21 cellular contexts compared by ENCODE assay signal in genomic region chr21:31892686-31893085, GRCh38. TPM values are rescaled to one million over a fixed set of nuclear protein-coding genes. Genes with fewer than 3 reads are reported as not detected.
A peak's percentile ranks its signal among the peaks of the same experiment; 100 is the strongest.
DNase-seq lines count a peak whose midpoint lies in the region; FAIRE-seq and TF ChIP-seq lines count a peak whose summit lies in the region.
"Had no signal": no experiment of that assay in that cellular context is flagged by ENCODE, and none has a peak within 500 bp of the region (broad histone marks: within the 10 kb centered on the region; RNA-seq: fewer than 3 reads in every experiment).

No MANE protein-coding gene starts in this region.

- H2BK120ac ChIP-seq in H1 (replicated peaks; ENCODE audit: low read depth, low read length), result no peak overlapping the region

- peaks cover 5% of the 10 kb centered on the region for H3K9me3 Mint-ChIP-seq in neural progenitor cell

- no peak overlapping the region for H3K56ac ChIP-seq in H1 (replicated peaks; ENCODE audit: insufficient read length, low read depth, low read length)

- H3K27me3 ChIP-seq in HUES6 (ENCODE audit: control insufficient read depth, insufficient read depth, low read length) (no peaks in the 10 kb centered on the region), H1 (replicated peaks in 1 of 4; ENCODE audit: control insufficient read depth in 3 of 4, extremely low read depth in 1 of 4, insufficient read depth in 3 of 4, low read length in 3 of 4) (no peaks in the 10 kb centered on the region), neural progenitor cell (no peaks in the 10 kb centered on the region), tibial artery (peaks cover 0 to 6% of the 10 kb centered on the region in 2 donors)

- no peak overlapping the region for H2AK5ac ChIP-seq in H1 (ENCODE audit: low read depth, low read length)

- no peak overlapping the region for H3K9ac ChIP-seq in HUES6 (ENCODE audit: low read length)
- H3K9ac ChIP-seq in H1 (replicated peaks in 1 of 4; ENCODE audit: extremely low read depth in 1 of 4, low read depth in 3 of 4, low read length in 3 of 4), result no peak overlapping the region
- no peak overlapping the region for H3K9ac ChIP-seq in neural progenitor cell
- H3K9ac ChIP-seq: GM23248, KMS-11 had no signal

- TF ChIP-seq CTCF in H1 (IDR thresholded peaks at IDR 0.05; ENCODE audit: control extremely low read depth in 1 of 3, insufficient read depth in 1 of 3, low read depth in 1 of 3, low read length in 3 of 3), result no peak
- no peak for TF ChIP-seq CTCF in neural progenitor cell (IDR thresholded peaks at IDR 0.05)
- no peak for TF ChIP-seq CTCF in tibial artery (IDR thresholded peaks at IDR 0.05)

- H3K4me3 ChIP-seq in HUES6 (ENCODE audit: low read depth, low read length), result peak overlapping the region; percentile 18; the same call in 1 of the 2 replicates
- peak overlapping the region in 2 of 4 experiments; percentile 16 to 37; a peak in 4 of 8 replicates for H3K4me3 ChIP-seq in H1 (ENCODE audit: extremely low read depth in 1 of 4, insufficient read depth in 2 of 4, low read depth in 3 of 4, low read length in 4 of 4)
- H3K4me3 ChIP-seq in neural progenitor cell, result no peak overlapping the region
- H3K4me3 ChIP-seq in tibial artery, result no peak overlapping the region
- H3K4me3 ChIP-seq: GM23248 had no signal

- H3K4me3 Mint-ChIP-seq in neural progenitor cell, result no peak overlapping the region
- H3K4me3 Mint-ChIP-seq: CD14-positive monocyte had no signal

- no peak overlapping the region for H3K27ac Mint-ChIP-seq in neural progenitor cell
- H3K27ac Mint-ChIP-seq: CD14-positive monocyte had no signal

- H4K8ac ChIP-seq in H1 (ENCODE audit: extremely low read depth, insufficient read depth, low read length), result no peak overlapping the region

- no peak overlapping the region for H3K14ac ChIP-seq in H1 (ENCODE audit: insufficient read length)

- TF ChIP-seq POLR2A in H1 (IDR thresholded peaks at IDR 0.05; ENCODE audit: control extremely low read depth in 1 of 2, low read depth in 2 of 2, low read length in 2 of 2), result no peak

- H3K18ac ChIP-seq in H1 (ENCODE audit: extremely low read depth, low read length), result peak overlapping the region; percentile 52; the same call in 1 of the 2 replicates

- H4K5ac ChIP-seq in H1 (ENCODE audit: insufficient read length, low read depth, low read length), result no peak overlapping the region

- H3K4me1 ChIP-seq in HUES6 (ENCODE audit: control insufficient read depth, insufficient read depth, low read length), result peaks cover 46% of the 10 kb centered on the region
- H3K4me1 ChIP-seq in H1 (replicated peaks in 1 of 4; ENCODE audit: control insufficient read depth in 3 of 4, insufficient read depth in 4 of 4, low read length in 3 of 4), result peaks cover 10 to 29% (median 24%) of the 10 kb centered on the region in 4 experiments
- peaks cover 26% of the 10 kb centered on the region for H3K4me1 ChIP-seq in neural progenitor cell
- H3K4me1 ChIP-seq in tibial artery, result no peaks in the 10 kb centered on the region

- H4K20me1 ChIP-seq in H1 (replicated peaks in 1 of 2; ENCODE audit: control insufficient read depth in 1 of 2, insufficient read depth in 2 of 2, low read length in 2 of 2) (no peaks in the 10 kb centered on the region), neural progenitor cell (ENCODE audit: low read depth) (peaks cover 6% of the 10 kb centered on the region)

- no peak for FAIRE-seq in H1 (lab: Jason Lieb, UNC)
- FAIRE-seq: HepG2 had no signal

- CTCF ChIA-PET in H1 (lab: Charles Lee; ENCODE audit: partially characterized antibody), result interaction anchor here (0.6 to 5.7 kb wide), 7 partner anchors 12 to 258 kb away, joined by 3 to 42 read pairs (median 3); partner anchors contain the start of gene HUNK

- H3K27ac ChIP-seq in HUES6 (ENCODE audit: low read depth, low read length), result no peak overlapping the region
- H3K27ac ChIP-seq in H1 (ENCODE audit: low read depth, low read length), result 0 out of 2 replicates have a peak overlapping the region, but pooled peaks have one; percentile 11
- no peak overlapping the region for H3K27ac ChIP-seq in neural progenitor cell
- no peak overlapping the region for H3K27ac ChIP-seq in tibial artery
- H3K27ac ChIP-seq: GM23248, KMS-11 had no signal

- H3F3A ChIP-seq in neural progenitor cell (ENCODE audit: low read depth), result no peaks in the 10 kb centered on the region

- H3K9me3 ChIP-seq in HUES6 (ENCODE audit: control insufficient read depth, insufficient read depth, low read depth, low read length) (no peaks in the 10 kb centered on the region), H1 (ENCODE audit: insufficient read depth in 2 of 2, low read depth in 1 of 2, low read length in 1 of 2) (no peaks in the 10 kb centered on the region), neural progenitor cell (ENCODE audit: low read depth) (no peaks in the 10 kb centered on the region), tibial artery (no peaks in the 10 kb centered on the region)

- peak overlapping the region; percentile 40; the same call in 1 of the 2 replicates for H2BK12ac ChIP-seq in H1 (ENCODE audit: low read depth, low read length)

- peaks cover 0 to 10% of the 10 kb centered on the region in 2 experiments; a peak in 1 of 4 replicates for H3K79me2 ChIP-seq in H1 (ENCODE audit: control insufficient read depth in 1 of 2, insufficient read depth in 2 of 2, low read length in 2 of 2)
- peaks cover 23% of the 10 kb centered on the region for H3K79me2 ChIP-seq in neural progenitor cell (ENCODE audit: low read depth)

- no peak overlapping the region for H3K23ac ChIP-seq in H1 (ENCODE audit: insufficient read length)

- peak overlapping the region; percentile 85; the same call in 1 of the 2 replicates for H2BK15ac ChIP-seq in H1 (ENCODE audit: low read length)

- DNase-seq in H1 (ENCODE audit: low read depth in 1 of 2, low spot score in 2 of 2) (no peak), kidney glomerular epithelial cell (lab: John Stamatoyannopoulos, UW) (peak; percentile 15), neural progenitor cell (ENCODE audit: low spot score) (peak; percentile 36), pons (ENCODE audit: low spot score) (no peak), AG20443 (ENCODE audit: low spot score) (no peak), tibial artery (no peak), NCI-H1417 (lab: John Stamatoyannopoulos, UW) (no peak)
- DNase-seq: COR-L47, DMS 273 treated with DMSO at 0.1 percent for 48 hours, GDM1, GM23248, NCI-H1436, NCI-H1930, NCI-H345, NCI-H524 treated with DMSO at 0.1 percent for 48 hours, PC-3, RPMI8226 had no signal

- TF ChIP-seq RAD21 in H1 (IDR thresholded peaks at IDR 0.05 in 1 of 2, conservative IDR thresholded peaks at IDR 0.05 in 1 of 2; ENCODE audit: low read depth in 2 of 2, low read length in 2 of 2), result no peak

- TF ChIP-seq EP300 in H1 (IDR thresholded peaks at IDR 0.05; ENCODE audit: borderline replicate concordance in 1 of 2, low read depth in 2 of 2, low read length in 2 of 2), result no peak

- H2AFZ ChIP-seq in H1 (ENCODE audit: low read length), result no peak overlapping the region
- H2AFZ ChIP-seq in neural progenitor cell (replicated peaks), result no peak overlapping the region
- H2AFZ ChIP-seq: GM23248 had no signal

- no peak overlapping the region for H4K91ac ChIP-seq in H1 (replicated peaks; ENCODE audit: insufficient read length, low read length)

- H2BK20ac ChIP-seq in H1 (ENCODE audit: low read length), result no peak overlapping the region

- H3K36me3 ChIP-seq in HUES6 (ENCODE audit: control insufficient read depth, insufficient read depth, low read length) (no peaks in the 10 kb centered on the region), H1 (ENCODE audit: control insufficient read depth in 2 of 4, insufficient read depth in 4 of 4, low read length in 3 of 4) (no peaks in the 10 kb centered on the region), neural progenitor cell (no peaks in the 10 kb centered on the region), tibial artery (no peaks in the 10 kb centered on the region)

- H3K27me3 Mint-ChIP-seq in neural progenitor cell (ENCODE audit: insufficient read depth, low read depth), result peaks cover 2% of the 10 kb centered on the region

- H3K4me2 ChIP-seq in H1 (ENCODE audit: insufficient read depth in 1 of 2, low read depth in 2 of 2, low read length in 2 of 2), result peak overlapping the region; percentile 40 to 58
- peak overlapping the region; percentile 55 for H3K4me2 ChIP-seq in neural progenitor cell
- H3K4me2 ChIP-seq: KMS-11 had no signal

- POLR2A ChIA-PET in H1 (lab: Charles Lee; ENCODE audit: partially characterized antibody), result interaction anchor here (1.0 to 1.3 kb wide), 2 partner anchors 10 to 19 kb away, joined by 4 to 8 read pairs; partner anchors contain the start of gene HUNK

- H3K4me1 Mint-ChIP-seq in neural progenitor cell, result peaks cover 30% of the 10 kb centered on the region

- H2BK5ac ChIP-seq in H1 (ENCODE audit: low read depth, low read length), result peak overlapping the region; percentile 84; the same call in 1 of the 2 replicates

- no peaks in the 10 kb centered on the region for H3K23me2 ChIP-seq in H1 (ENCODE audit: low read depth, low read length)

- intact Hi-C loops in tibial artery (cut with DNase I; ENCODE audit: low total_unique reads), result no loop called here

- H3K79me1 ChIP-seq in H1 (ENCODE audit: low read depth, low read length), result peaks cover 5% of the 10 kb centered on the region; the same call in 1 of the 2 replicates

- H3K4ac ChIP-seq in H1 (replicated peaks; ENCODE audit: insufficient read length, low read depth, low read length), result no peak overlapping the region

- peaks cover 28% of the 10 kb centered on the region for H3K36me3 Mint-ChIP-seq in neural progenitor cell
- H3K36me3 Mint-ChIP-seq: CD14-positive monocyte had no signal

- whole genome bisulfite sequencing in H1 (ENCODE audit: extremely low coverage in 1 of 2, insufficient coverage in 1 of 2, insufficient read length in 1 of 2, insufficient replicate concordance in 2 of 2, low coverage in 1 of 2, low lambda C conversion rate in 2 of 2, missing lambda C conversion rate in 1 of 2), 2 experiments, result 30% methylated on average over 9 of the region's 9 CpGs; no CpG with 5 or more reads in 1 of the 2 experiments

TF ChIP-seq in H1, 55 proteins besides CTCF, POLR2A, EP300 and RAD21 (continues in another document):
- TF ChIP-seq YY1 (IDR thresholded peaks at IDR 0.05; ENCODE audit: low read depth, low read length) (peak; percentile 42; the same call in 1 of the 2 replicates), KDM1A (IDR thresholded peaks at IDR 0.05; ENCODE audit: borderline replicate concordance, low read length) (peak; percentile 46; the same call in 1 of the 2 replicates), SUZ12 (IDR thresholded peaks at IDR 0.05; ENCODE audit: low read length) (no peak), CBX5 (IDR thresholded peaks at IDR 0.05; ENCODE audit: low read depth, low read length) (no peak)

RNA-seq across cellular contexts. Expression of gene HUNK, which starts 19.9 kb away (rescaled TPM):
- 10.2 and 16.7 TPM in 2 replicates for total RNA-seq in H1 (2021; fragmentation: NEBNext Ultra II Directional; extraction: Animal tissue kit (Norgen Biotek cat#: 25700))
- 1.9 and 2.6 TPM in 2 replicates for polyA plus RNA-seq in H1 (2011; rRNA removed)
- polyA plus RNA-seq in H1 (2011; cell fraction: cytosol; rRNA removed), result 3.1 TPM
- polyA plus RNA-seq in H1 (2011; cell fraction: nucleus; rRNA removed), result 3.9 TPM
- 3.4 to 5.2 TPM (median 4.6 TPM) in 4 replicates for polyA plus RNA-seq in H1 (2012, experiment 1 of 2)
- polyA plus RNA-seq in H1 (2012, experiment 2 of 2), result 1.9 TPM
- polyA plus RNA-seq in H1 (2013, experiment 1 of 2), result 3.2 TPM
- polyA plus RNA-seq in H1 (2013, experiment 2 of 2), result 3.0 TPM
- 4.3 and 6.1 TPM in 2 replicates for polyA minus RNA-seq in H1 (2011; rRNA and poly(A)+ RNA removed)
- polyA minus RNA-seq in H1 (2011; cell fraction: cytosol; rRNA and poly(A)+ RNA removed), result 3.5 TPM
- polyA minus RNA-seq in H1 (2011; cell fraction: nucleus; rRNA and poly(A)+ RNA removed), result 3.7 TPM
- total RNA-seq in neural progenitor cell (ENCODE audit: low replicate concordance), result 4.7 and 5.7 TPM in 2 replicates
- total RNA-seq: PC-3 had no signal
- polyA plus RNA-seq: CD14-positive monocyte had no signal

Comparison
In these comparisons a context has a peak if more than half of its experiments do, and no peak if none do; other contexts are left out.
1. DNase-seq: peak in kidney glomerular epithelial cell (single experiment) and neural progenitor cell (single experiment); none in H1 (0 of 2), pons (single experiment), AG20443 (single experiment), tibial artery (0 of 2) and NCI-H1417 (0 of 3).